Comparison of ENCODE assay signal across 8 cellular contexts in genomic region chr1:243912347-243912746, GRCh38.
"Had no signal": no experiment of that assay in that cellular context is flagged by ENCODE, and none has a peak within 500 bp of the region (broad histone marks: within the 10 kb centered on the region; RNA-seq: fewer than 3 reads in every experiment).

No MANE protein-coding gene starts in this region.

- H3K9ac ChIP-seq: KMS-11 had no signal

- H3K4me3 Mint-ChIP-seq: IgD-negative memory B cell had no signal

- FAIRE-seq: HepG2, HTR-8/SVneo had no signal

- H3K4me2 ChIP-seq: KMS-11 had no signal

- H3K27ac Mint-ChIP-seq: IgD-negative memory B cell had no signal

- H3K27ac ChIP-seq: HL-60, KMS-11 had no signal

- ATAC-seq: HepG2 had no signal

- H3K36me3 Mint-ChIP-seq: IgD-negative memory B cell had no signal

- DNase-seq: IMR-90, KBM-7, KG1 had no signal
